8 cellular contexts compared by ENCODE assay signal in the genomic region with DNA sequence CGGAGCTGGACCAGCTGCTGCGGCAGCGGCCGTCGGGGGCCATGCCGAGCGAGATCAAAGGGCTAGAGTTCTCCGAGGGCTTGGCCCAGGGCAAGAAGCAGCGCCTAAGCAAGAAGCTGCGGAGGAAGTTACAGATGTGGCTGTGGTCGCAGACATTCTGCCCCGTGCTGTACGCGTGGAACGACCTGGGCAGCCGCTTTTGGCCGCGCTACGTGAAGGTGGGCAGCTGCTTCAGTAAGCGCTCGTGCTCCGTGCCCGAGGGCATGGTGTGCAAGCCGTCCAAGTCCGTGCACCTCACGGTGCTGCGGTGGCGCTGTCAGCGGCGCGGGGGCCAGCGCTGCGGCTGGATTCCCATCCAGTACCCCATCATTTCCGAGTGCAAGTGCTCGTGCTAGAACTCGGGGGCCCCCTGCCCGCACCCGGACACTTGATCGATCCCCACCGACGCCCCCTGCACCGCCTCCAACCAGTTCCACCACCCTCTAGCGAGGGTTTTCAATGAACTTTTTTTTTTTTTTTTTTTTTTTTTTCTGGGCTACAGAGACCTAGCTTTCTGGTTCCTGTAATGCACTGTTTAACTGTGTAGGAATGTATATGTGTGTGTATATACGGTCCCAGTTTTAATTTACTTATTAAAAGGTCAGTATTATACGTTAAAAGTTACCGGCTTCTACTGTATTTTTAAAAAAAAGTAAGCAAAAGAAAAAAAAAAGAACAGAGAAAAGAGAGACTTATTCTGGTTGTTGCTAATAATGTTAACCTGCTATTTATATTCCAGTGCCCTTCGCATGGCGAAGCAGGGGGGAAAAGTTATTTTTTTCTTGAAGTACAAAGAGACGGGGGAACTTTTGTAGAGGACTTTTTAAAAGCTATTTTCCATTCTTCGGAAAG. TPM values are rescaled to one million over a fixed set of nuclear protein-coding genes. Genes with fewer than 3 reads are reported as not detected.
DNase-seq lines count a peak whose midpoint lies in the region; ATAC-seq, FAIRE-seq and TF ChIP-seq lines count a peak whose summit lies in the region.

No MANE protein-coding gene starts in this region.

- H3K4me1 ChIP-seq in colonic mucosa (peaks cover 13% of the 10 kb centered on the region), mucosa of descending colon (ENCODE audit: low read depth) (peaks cover 32% of the 10 kb centered on the region), aorta (ENCODE audit: control insufficient read depth in 1 of 2, insufficient read depth in 2 of 2, low read length in 2 of 2) (peaks cover 0 to 4% of the 10 kb centered on the region in 2 donors)

- FAIRE-seq in H54 (lab: Jason Lieb, UNC): no peak

- H3K4me3 ChIP-seq in AG04450 (ENCODE audit: low read depth, low read length) (peak overlapping the region; percentile 67), colonic mucosa (peak overlapping the region; percentile 48), mucosa of descending colon (no peak overlapping the region), aorta (ENCODE audit: low read length in 2 of 2) (peak overlapping the region in 1 of 2 donors; percentile 55)

- POLR2A ChIA-PET in AG04450 (lab: Yijun Ruan, JAX): interaction anchor here (1.0 to 2.2 kb wide), 3 partner anchors 105 to 122 kb away, joined by 3 to 6 read pairs (median 4); no protein-coding TSS in a partner anchor

- H3K27me3 ChIP-seq in AG04450 (ENCODE audit: control insufficient read depth, insufficient read depth, low read length) (peaks cover 22% of the 10 kb centered on the region), colonic mucosa (peaks cover 54% of the 10 kb centered on the region), aorta (ENCODE audit: control insufficient read depth in 1 of 2, insufficient read depth in 2 of 2, low read length in 1 of 2) (no peaks in the 10 kb centered on the region)

- ATAC-seq in mucosa of descending colon: peak; percentile 11
- ATAC-seq in aorta (ENCODE audit: low FRiP score): peak; percentile 11
- ATAC-seq in HG02588 (IDR thresholded peaks at IDR 0.05; ENCODE audit: unreplicated experiment): no peak

- intact Hi-C loops in colonic mucosa (cut with DNase I): loop anchor here (5.0 to 10.0 kb wide), 2 partner anchors 183 to 350 kb away; no protein-coding TSS in a partner anchor
- intact Hi-C loops in mucosa of descending colon (cut with DNase I, micrococcal nuclease): loop anchor here in 1 of 2 donors (5.0 kb wide), 1 partner anchor 123 kb away; no protein-coding TSS in a partner anchor
- intact Hi-C loops in aorta (cut with DNase I): loop anchor here (5.0 kb wide), 2 partner anchors 183 to 188 kb away; no protein-coding TSS in a partner anchor

- TF ChIP-seq CTCF in AG04450 (IDR thresholded peaks at IDR 0.05; ENCODE audit: low read depth, low read length) (no peak; the same call in 1 of the 2 replicates), colonic mucosa (IDR thresholded peaks at IDR 0.05) (no peak), mucosa of descending colon (IDR thresholded peaks at IDR 0.05) (no peak)

- H3K27ac ChIP-seq in AG04450 (ENCODE audit: low read depth, low read length): no peak overlapping the region
- no peak overlapping the region for H3K27ac ChIP-seq in colonic mucosa
- H3K27ac ChIP-seq in aorta (ENCODE audit: low read depth in 1 of 2, low read length in 2 of 2): no peak overlapping the region

- TF ChIP-seq POLR2A in H54 (IDR thresholded peaks at IDR 0.05; ENCODE audit: low read depth, low read length): no peak

- no peak overlapping the region for H3K9ac ChIP-seq in colonic mucosa (ENCODE audit: low read depth in 2 of 2, low read length in 2 of 2)

- CTCF ChIA-PET in AG04450 (lab: Charles Lee): interaction anchor here (0.6 to 12.6 kb wide), 8 partner anchors 83 to 351 kb away, joined by 3 to 272 read pairs (median 7); no protein-coding TSS in a partner anchor

- WGBS in aorta, 2 donors: 1% methylated on average over 44 to 50 of the region's 50 CpGs

- H3K36me3 ChIP-seq in colonic mucosa (no peaks in the 10 kb centered on the region), mucosa of descending colon (ENCODE audit: low read depth) (no peaks in the 10 kb centered on the region), aorta (ENCODE audit: control insufficient read depth in 1 of 2, insufficient read depth in 2 of 2, low read length in 1 of 2) (no peaks in the 10 kb centered on the region)

- no peak for DNase-seq in AG04450 (ENCODE audit: low read depth, low spot score)
- peak; percentile 33 for DNase-seq in H54 (ENCODE audit: insufficient read length, low spot score)
- DNase-seq in T follicular helper cell (ENCODE audit: low read depth): peak; percentile 7
- DNase-seq in colonic mucosa: no peak
- no peak for DNase-seq in mucosa of descending colon
- DNase-seq in aorta: peak in 1 of 2 donors; percentile 77
- no peak for DNase-seq in dedifferentiated amniotic fluid mesenchymal stem cell (ENCODE audit: extremely low spot score)

- H3K9me3 ChIP-seq in AG04450 (ENCODE audit: control insufficient read depth, insufficient read depth, low read length) (no peaks in the 10 kb centered on the region; the same call in 1 of the 2 replicates), colonic mucosa (no peaks in the 10 kb centered on the region), mucosa of descending colon (no peaks in the 10 kb centered on the region), aorta (ENCODE audit: control insufficient read depth, low read length) (no peaks in the 10 kb centered on the region)

RNA-seq across cellular contexts. Expression of a gene that starts 1.3 kb away (rescaled TPM):
- polyA plus RNA-seq in AG04450 (2011; rRNA removed) (0.64 and 0.97 TPM in 2 replicates), aorta (under 1 TPM in 1 of 2 donors, not detected in 1; 0.50 TPM)
- 0.48 and 0.64 TPM in 2 replicates for polyA minus RNA-seq in AG04450 (2011; rRNA and poly(A)+ RNA removed)
- total RNA-seq in colonic mucosa (under 1 TPM; 0.16 to 0.27 TPM), mucosa of descending colon (under 1 TPM in 2 of 3 donors, not detected in 1; 0.14 to 0.32 TPM), aorta (1 to 10 TPM in 1 of 2 donors, under 1 TPM in 1; 0.84 to 3.6 TPM)

Comparison
In these comparisons a context has a peak if more than half of its experiments do, and no peak if none do; other contexts are left out.
1. DNase-seq: peak in H54 (single experiment) and T follicular helper cell (single experiment); none in AG04450 (single experiment), colonic mucosa (single experiment), mucosa of descending colon (0 of 3) and dedifferentiated amniotic fluid mesenchymal stem cell (single experiment).